8 cellular contexts compared by ENCODE assay signal in the genomic region with DNA sequence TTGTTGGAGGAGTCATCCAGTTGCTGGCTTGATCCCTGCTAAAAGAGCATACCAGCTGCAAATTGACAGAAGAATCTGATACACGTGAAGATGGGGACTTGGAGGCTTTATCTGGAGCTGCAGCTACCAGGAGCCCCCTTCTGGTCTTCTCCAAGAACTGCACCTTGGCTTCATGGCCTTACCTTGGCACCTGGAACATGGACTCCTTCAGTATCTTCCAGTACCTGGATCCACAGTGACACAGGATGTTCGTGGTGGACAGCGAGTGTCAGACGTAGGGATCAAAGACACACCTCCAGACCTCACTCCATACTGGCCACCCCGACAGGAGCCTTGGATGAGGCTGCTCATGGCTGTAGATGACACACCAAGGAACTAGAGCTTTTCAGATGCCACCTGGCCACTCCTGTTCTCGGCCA. TPM values are rescaled to one million over a fixed set of nuclear protein-coding genes. Genes with fewer than 3 reads are reported as not detected.
DNase-seq lines count a peak whose midpoint lies in the region; ATAC-seq lines count a peak whose summit lies in the region.

No MANE protein-coding gene starts in this region.

- peak; percentile 85 for DNase-seq in ELR (ENCODE audit: low read depth)
- DNase-seq in MV-4-11 (lab: John Stamatoyannopoulos, UW), result peak; percentile 81
- peak; percentile 68 to 87 for DNase-seq in SJCRH30
- DNase-seq in activated T-helper 9 cell treated with anti-CD3 and anti-CD28 coated beads, Interleukin-2, amount 50 U/mL, for 16 hours (ENCODE audit: low read depth), result peak; percentile 44
- peak; percentile 81 for DNase-seq in glomerular visceral epithelial cell (ENCODE audit: extremely low spot score)
- DNase-seq in pulmonary artery endothelial cell (ENCODE audit: low read depth, low spot score), result peak; percentile 44
- no peak for DNase-seq in cortex of kidney (lab: John Stamatoyannopoulos, UW)

- no peaks in the 10 kb centered on the region for H3K27me3 ChIP-seq in SJCRH30

- H3K9me3 ChIP-seq in SJCRH30 (replicated peaks), result peaks cover 8% of the 10 kb centered on the region; the same call in 1 of the 2 replicates

- H3K27ac ChIP-seq in SJCRH30, result no peak overlapping the region

- H3K4me3 ChIP-seq in SJCRH30, result no peak overlapping the region

- H3K36me3 ChIP-seq in SJCRH30, result no peaks in the 10 kb centered on the region

- no peaks in the 10 kb centered on the region for H3K4me1 ChIP-seq in SJCRH30

- no peak for ATAC-seq in GM19395 (IDR thresholded peaks at IDR 0.05; ENCODE audit: unreplicated experiment)

RNA-seq across cellular contexts. Expression of gene ACSBG2, which starts 9.9 kb away (rescaled TPM):
- total RNA-seq in SJCRH30 (2014; rRNA removed; shearing (Covaris generic)), result not detected in 2 replicates
- not detected in 2 replicates for total RNA-seq in pulmonary artery endothelial cell

RNA-seq across cellular contexts. Expression of gene RFX2, which starts 15.3 kb away (rescaled TPM):
- total RNA-seq in SJCRH30 (2014; rRNA removed; shearing (Covaris generic)), result 5.7 and 6.0 TPM in 2 replicates
- 2.8 and 4.3 TPM in 2 replicates for total RNA-seq in pulmonary artery endothelial cell
